In the genomic region with DNA sequence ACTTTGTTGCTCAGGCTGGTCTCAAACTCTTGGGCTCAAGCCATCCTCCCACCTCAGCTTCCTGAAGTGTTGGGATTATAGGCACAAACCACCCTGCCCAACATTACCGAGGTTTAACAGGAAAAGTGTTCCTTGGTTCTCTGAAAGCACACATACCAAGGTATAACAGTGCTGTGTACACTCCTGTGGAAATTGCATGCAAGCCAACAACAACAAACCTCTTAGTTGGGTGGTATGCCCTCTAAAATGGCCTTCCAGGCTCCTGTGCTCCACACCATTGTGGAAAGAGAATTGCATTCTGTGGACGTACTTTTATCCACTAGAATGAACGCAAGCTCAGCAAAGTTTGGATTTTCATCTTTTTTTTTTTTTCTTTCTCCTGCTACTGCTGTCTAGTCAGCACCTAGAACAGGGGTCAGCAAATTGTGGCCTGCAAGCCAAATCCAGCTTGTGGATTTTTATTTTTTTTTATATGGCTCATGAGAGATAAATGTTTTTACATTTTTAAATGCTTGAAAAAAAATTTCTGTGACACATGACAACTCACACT, we compare ENCODE assay signal across 30 cellular contexts.
"Had no signal": no experiment of that assay in that cellular context is flagged by ENCODE, and none has a peak within 500 bp of the region (broad histone marks: within the 10 kb centered on the region; RNA-seq: fewer than 3 reads in every experiment).

No MANE protein-coding gene starts in this region.

- DNase-seq: activated B cell treated with CpG ODN at 0.5 μM for 24 hours; activated CD4-positive, alpha-beta memory T cell treated with anti-CD3 and anti-CD28 coated beads for 36 hours; activated CD4-positive, alpha-beta T cell treated with anti-CD3 and anti-CD28 coated beads, Interleukin-2, amount 10 ng/mL, durations not matched to agents 7 days and 5 days; activated CD8-positive, alpha-beta memory T cell treated with anti-CD3 and anti-CD28 coated beads for 24 hours; activated gamma-delta T cell; activated naive CD4-positive, alpha-beta T cell treated with anti-CD3 and anti-CD28 coated beads for 36 hours; activated T-cell treated with anti-CD3 and anti-CD28 coated beads for 4 hours; activated T-cell treated with anti-CD3 and anti-CD28 coated beads, Interleukin-2, amount 50 U/mL, for 48 hours; amygdala; caudate nucleus; MG63; MV-4-11; NCI-H1092 treated with DMSO at 0.1 percent for 48 hours; NCI-H1417 treated with DMSO at 0.1 percent for 48 hours; NCI-H1694; NCI-H2029 treated with DMSO at 0.1 percent for 48 hours; NCI-H345; NCI-H510A; NCI-H526 treated with DMSO at 0.1 percent for 48 hours; Peyer's patch; Right ventricle myocardium superior; SJCRH30; SW 1271 had no signal

- H3K36me3 ChIP-seq: breast epithelium had no signal

- H3K27me3 Mint-ChIP-seq: activated B cell treated with CpG ODN at 0.5 μM for 24 hours; activated CD4-positive, alpha-beta memory T cell treated with anti-CD3 and anti-CD28 coated beads for 36 hours; activated CD4-positive, alpha-beta T cell treated with anti-CD3 and anti-CD28 coated beads, Interleukin-2, amount 10 ng/mL, durations not matched to agents 7 days and 5 days; activated naive CD8-positive, alpha-beta T cell; activated T-helper 17 cell treated with anti-CD3 and anti-CD28 coated beads, Interleukin-2, amount 50 U/mL, for 72 hours had no signal

- H3K4me3 Mint-ChIP-seq: activated B cell treated with CpG ODN at 0.5 μM for 24 hours; activated CD4-positive, alpha-beta memory T cell treated with anti-CD3 and anti-CD28 coated beads for 36 hours; activated CD4-positive, alpha-beta T cell treated with anti-CD3 and anti-CD28 coated beads, Interleukin-2, amount 10 ng/mL, durations not matched to agents 7 days and 5 days; activated naive CD4-positive, alpha-beta T cell treated with anti-CD3 and anti-CD28 coated beads for 36 hours; activated naive CD8-positive, alpha-beta T cell; activated T-helper 17 cell treated with anti-CD3 and anti-CD28 coated beads, Interleukin-2, amount 50 U/mL, for 72 hours; T-helper 1 cell treated with Interleukin-12 subunit alpha and Interleukin-12 subunit beta and Interleukin-4 antibody, amounts not matched to agents 30 μg/mL and 1 μg/mL, for 36 hours had no signal

- H3K9me3 Mint-ChIP-seq: activated T-helper 17 cell treated with anti-CD3 and anti-CD28 coated beads, Interleukin-2, amount 50 U/mL, for 72 hours; T-helper 1 cell treated with Interleukin-12 subunit alpha and Interleukin-12 subunit beta and Interleukin-4 antibody, amounts not matched to agents 30 μg/mL and 1 μg/mL, for 36 hours had no signal

- H3K27ac Mint-ChIP-seq: activated B cell treated with CpG ODN at 0.5 μM for 24 hours; activated CD4-positive, alpha-beta memory T cell treated with anti-CD3 and anti-CD28 coated beads for 36 hours; activated CD4-positive, alpha-beta T cell treated with anti-CD3 and anti-CD28 coated beads, Interleukin-2, amount 10 ng/mL, durations not matched to agents 7 days and 5 days; activated naive CD4-positive, alpha-beta T cell treated with anti-CD3 and anti-CD28 coated beads for 36 hours; activated naive CD8-positive, alpha-beta T cell; activated T-helper 17 cell treated with anti-CD3 and anti-CD28 coated beads, Interleukin-2, amount 50 U/mL, for 72 hours; T-helper 1 cell treated with Interleukin-12 subunit alpha and Interleukin-12 subunit beta and Interleukin-4 antibody, amounts not matched to agents 30 μg/mL and 1 μg/mL, for 36 hours had no signal

- H3K4me1 ChIP-seq: breast epithelium, Peyer's patch, SJCRH30 had no signal

- H3K4me1 Mint-ChIP-seq: activated B cell treated with CpG ODN at 0.5 μM for 24 hours; activated CD4-positive, alpha-beta T cell treated with anti-CD3 and anti-CD28 coated beads, Interleukin-2, amount 10 ng/mL, durations not matched to agents 7 days and 5 days; activated T-helper 17 cell treated with anti-CD3 and anti-CD28 coated beads, Interleukin-2, amount 50 U/mL, for 72 hours had no signal

- H3K27ac ChIP-seq: breast epithelium, coronary artery, Peyer's patch, RWPE1, SJCRH30 had no signal

- H3K27me3 ChIP-seq: breast epithelium, MG63, Peyer's patch, SJCRH30 had no signal

- H3K9me3 ChIP-seq: breast epithelium, MG63, Peyer's patch, SJCRH30 had no signal

- H3K4me3 ChIP-seq: breast epithelium, coronary artery, MG63, Peyer's patch, SJCRH30 had no signal

- ATAC-seq: activated T-helper 17 cell treated with anti-CD3 and anti-CD28 coated beads, Interleukin-2, amount 50 U/mL, for 72 hours; SK-N-SH treated with all-trans-retinoic acid at 6 μM for 48 hours had no signal
